In genomic region chr12:6188954-6189353, GRCh38 we compare ENCODE assay signal across 17 cellular contexts. TPM values are rescaled to one million over a fixed set of nuclear protein-coding genes. Genes with fewer than 3 reads are reported as not detected.
A peak's percentile ranks its signal among the peaks of the same experiment; 100 is the strongest.
DNase-seq lines count a peak whose midpoint lies in the region; ATAC-seq and TF ChIP-seq lines count a peak whose summit lies in the region.
"Had no signal": no experiment of that assay in that cellular context is flagged by ENCODE, and none has a peak within 500 bp of the region (broad histone marks: within the 10 kb centered on the region; RNA-seq: fewer than 3 reads in every experiment).

No MANE protein-coding gene starts in this region.

- H3K27ac ChIP-seq in OCI-LY7 (ENCODE audit: low read depth, low read length, poor library complexity, severe bottlenecking): no peak overlapping the region
- H3K27ac ChIP-seq in naive thymus-derived CD4-positive, alpha-beta T cell (ENCODE audit: low read depth, low read length): no peak overlapping the region

- H3K4me3 ChIP-seq in OCI-LY7 (ENCODE audit: low read depth, low read length, poor library complexity, severe bottlenecking): no peak overlapping the region
- H3K4me3 ChIP-seq in naive thymus-derived CD4-positive, alpha-beta T cell (ENCODE audit: low read length): no peak overlapping the region

- H3K36me3 Mint-ChIP-seq in CD14-positive monocyte: peaks cover 0 to 3% of the 10 kb centered on the region in 2 donors
- H3K36me3 Mint-ChIP-seq in memory B cell: no peaks in the 10 kb centered on the region
- no peaks in the 10 kb centered on the region for H3K36me3 Mint-ChIP-seq in stimulated activated memory B cell treated with anti-CD40 and anti-IgM and Interleukin-4, amounts not matched to agents 10 μg/mL and 1 μg/mL and 100 μg/mL, for 72 hours
- H3K36me3 Mint-ChIP-seq in naive thymus-derived CD4-positive, alpha-beta T cell: no peaks in the 10 kb centered on the region
- H3K36me3 Mint-ChIP-seq in T-helper 17 cell (ENCODE audit: low read depth): no peaks in the 10 kb centered on the region

- H3K4me2 ChIP-seq in OCI-LY7 (ENCODE audit: low read length): peak overlapping the region; percentile 59

- ATAC-seq in memory B cell (ENCODE audit: low read depth): peak; percentile 71
- peak; percentile 60 for ATAC-seq in stimulated activated memory B cell treated with anti-CD40 and anti-IgM and Interleukin-4, amounts not matched to agents 10 μg/mL and 1 μg/mL and 100 μg/mL, for 72 hours
- no peak for ATAC-seq in naive thymus-derived CD4-positive, alpha-beta T cell
- ATAC-seq in T-helper 17 cell: no peak
- no peak for ATAC-seq in esophagus mucosa
- ATAC-seq: HepG2, PC-3 had no signal

- H3K4me1 ChIP-seq in OCI-LY7 (ENCODE audit: insufficient read depth, low read length, poor library complexity, severe bottlenecking): peaks cover 24% of the 10 kb centered on the region
- no peaks in the 10 kb centered on the region for H3K4me1 ChIP-seq in naive thymus-derived CD4-positive, alpha-beta T cell (ENCODE audit: control insufficient read depth in 2 of 2, insufficient read depth in 2 of 2, low read length in 2 of 2)

- no peaks in the 10 kb centered on the region for H3K9me3 ChIP-seq in OCI-LY7 (ENCODE audit: low read length)
- no peaks in the 10 kb centered on the region for H3K9me3 ChIP-seq in naive thymus-derived CD4-positive, alpha-beta T cell (ENCODE audit: control insufficient read depth in 2 of 3, low read length in 3 of 3)
- no peaks in the 10 kb centered on the region for H3K9me3 ChIP-seq in T-helper 17 cell (ENCODE audit: control insufficient read depth, low read length, poor library complexity, severe bottlenecking)

- H3K27me3 Mint-ChIP-seq in CD14-positive monocyte (ENCODE audit: low read depth in 3 of 3) (peaks cover 20 to 34% (median 34%) of the 10 kb centered on the region in 3 donors), memory B cell (peaks cover 28% of the 10 kb centered on the region), T-helper 17 cell (peaks cover 69% of the 10 kb centered on the region)
- H3K27me3 Mint-ChIP-seq in stimulated activated memory B cell treated with anti-CD40 and anti-IgM and Interleukin-4, amounts not matched to agents 10 μg/mL and 1 μg/mL and 100 μg/mL, for 72 hours: peaks cover 73% of the 10 kb centered on the region
- peaks cover 9 to 30% (median 19%) of the 10 kb centered on the region in 5 donors for H3K27me3 Mint-ChIP-seq in naive thymus-derived CD4-positive, alpha-beta T cell

- H3K79me2 ChIP-seq in OCI-LY7 (ENCODE audit: insufficient read depth, low read depth, low read length): no peaks in the 10 kb centered on the region

- POLR2A ChIA-PET in OCI-LY7 (lab: Charles Lee): interaction anchor here (0.6 to 0.9 kb wide), 3 partner anchors 11 to 116 kb away, joined by 3 to 4 read pairs (median 3); no protein-coding TSS in a partner anchor
- POLR2A ChIA-PET in naive thymus-derived CD4-positive, alpha-beta T cell (lab: Charles Lee): interaction anchor here (0.5 kb wide), 1 partner anchor 121 kb away, joined by 4 read pairs; no protein-coding TSS in a partner anchor

- intact Hi-C loops in CD14-positive monocyte (cut with micrococcal nuclease) (no loop called here), OCI-LY7 (cut with micrococcal nuclease; ENCODE audit: unreplicated experiment) (no loop called here)
- intact Hi-C loops in naive thymus-derived CD4-positive, alpha-beta T cell (cut with micrococcal nuclease): no loop called here

- DNase-seq in CD14-positive monocyte (ENCODE audit: low spot score) (peak; percentile 22), OCI-LY7 (ENCODE audit: low spot score) (peak; percentile 46), memory B cell (ENCODE audit: low spot score in 2 of 2) (no peak), T-helper 17 cell (no peak)
- DNase-seq in naive thymus-derived CD4-positive, alpha-beta T cell: no peak
- no peak for DNase-seq in stimulated activated CD8-positive, alpha-beta memory T cell treated with anti-CD3 and anti-CD28 coated beads, Interleukin-4, amount 100 ng/mL, for 48 hours
- DNase-seq: AML-193; CD8-positive, alpha-beta memory T cell; DMS 273 treated with DMSO at 0.1 percent for 48 hours; H7; NCI-H2029; NCI-H226; NCI-H526 treated with DMSO at 0.1 percent for 48 hours; PC-3 had no signal

- H2AFZ ChIP-seq in OCI-LY7 (ENCODE audit: low read length): no peak overlapping the region

- H3K4me3 Mint-ChIP-seq in CD14-positive monocyte (peak overlapping the region in 1 of 2 donors; percentile 44), memory B cell (no peak overlapping the region), T-helper 17 cell (no peak overlapping the region)
- H3K4me3 Mint-ChIP-seq in stimulated activated memory B cell treated with anti-CD40 and anti-IgM and Interleukin-4, amounts not matched to agents 10 μg/mL and 1 μg/mL and 100 μg/mL, for 72 hours: no peak overlapping the region
- no peak overlapping the region for H3K4me3 Mint-ChIP-seq in naive thymus-derived CD4-positive, alpha-beta T cell

- H3K9me3 Mint-ChIP-seq in CD14-positive monocyte: peaks cover 0 to 5% (median 0%) of the 10 kb centered on the region in 7 donors
- H3K9me3 Mint-ChIP-seq in memory B cell: no peaks in the 10 kb centered on the region
- H3K9me3 Mint-ChIP-seq in stimulated activated memory B cell treated with anti-CD40 and anti-IgM and Interleukin-4, amounts not matched to agents 10 μg/mL and 1 μg/mL and 100 μg/mL, for 72 hours: no peaks in the 10 kb centered on the region
- H3K9me3 Mint-ChIP-seq in naive thymus-derived CD4-positive, alpha-beta T cell: no peaks in the 10 kb centered on the region
- H3K9me3 Mint-ChIP-seq: CD8-positive, alpha-beta memory T cell had no signal

- H3K36me3 ChIP-seq in OCI-LY7 (ENCODE audit: insufficient read depth, low read length): no peaks in the 10 kb centered on the region
- no peaks in the 10 kb centered on the region for H3K36me3 ChIP-seq in naive thymus-derived CD4-positive, alpha-beta T cell (ENCODE audit: control insufficient read depth in 2 of 3, insufficient read depth in 3 of 3, low read length in 3 of 3)

- CTCF ChIA-PET in OCI-LY7 (lab: Charles Lee; ENCODE audit: unreplicated experiment): no interaction called here
- CTCF ChIA-PET in naive thymus-derived CD4-positive, alpha-beta T cell (lab: Charles Lee): no interaction called here

- no peaks in the 10 kb centered on the region for H3K9me2 ChIP-seq in OCI-LY7 (ENCODE audit: insufficient read depth, low read length)

- H3K27me3 ChIP-seq in naive thymus-derived CD4-positive, alpha-beta T cell (ENCODE audit: control insufficient read depth in 2 of 2, insufficient read depth in 2 of 2, low read length in 2 of 2): no peaks in the 10 kb centered on the region

- H3K27ac Mint-ChIP-seq in CD14-positive monocyte: peak overlapping the region in 1 of 7 donors; percentile 23
- no peak overlapping the region for H3K27ac Mint-ChIP-seq in memory B cell
- H3K27ac Mint-ChIP-seq in stimulated activated memory B cell treated with anti-CD40 and anti-IgM and Interleukin-4, amounts not matched to agents 10 μg/mL and 1 μg/mL and 100 μg/mL, for 72 hours: no peak overlapping the region
- H3K27ac Mint-ChIP-seq in naive thymus-derived CD4-positive, alpha-beta T cell: no peak overlapping the region
- no peak overlapping the region for H3K27ac Mint-ChIP-seq in T-helper 17 cell

- TF ChIP-seq CTCF in CD14-positive monocyte (IDR thresholded peaks at IDR 0.05) (no peak), OCI-LY7 (conservative IDR thresholded peaks at IDR 0.05; ENCODE audit: low read length) (no peak)

- no TSS peak for BruUV-seq in OCI-LY7 (replicated peaks; lab: Mats Ljungman, UMichigan)

- peaks cover 30% of the 10 kb centered on the region for H3K4me1 Mint-ChIP-seq in CD14-positive monocyte
- peaks cover 13% of the 10 kb centered on the region for H3K4me1 Mint-ChIP-seq in memory B cell
- peaks cover 30% of the 10 kb centered on the region for H3K4me1 Mint-ChIP-seq in stimulated activated memory B cell treated with anti-CD40 and anti-IgM and Interleukin-4, amounts not matched to agents 10 μg/mL and 1 μg/mL and 100 μg/mL, for 72 hours
- H3K4me1 Mint-ChIP-seq in naive thymus-derived CD4-positive, alpha-beta T cell: peaks cover 0 to 18% (median 12%) of the 10 kb centered on the region in 7 donors
- peaks cover 11% of the 10 kb centered on the region for H3K4me1 Mint-ChIP-seq in T-helper 17 cell

- H4K20me1 ChIP-seq in OCI-LY7 (ENCODE audit: insufficient read depth, low read length): no peaks in the 10 kb centered on the region

RNA-seq across cellular contexts. Expression of gene CD9, which starts 11.2 kb away (rescaled TPM):
- polyA plus RNA-seq in CD14-positive monocyte: 100 to 1,000 TPM in 1 of 2 donors, 1 to 10 TPM in 1; 7.7 to 323 TPM
- total RNA-seq in OCI-LY7 (2014; rRNA removed; shearing (Covaris generic)): not detected in 2 replicates
- total RNA-seq in OCI-LY7 (2022): not detected in 2 replicates
- 10 to 100 TPM in 1 of 5 experiments, 1 to 10 TPM in 4; 3.8 to 19.3 (median 7.5) TPM for total RNA-seq in naive thymus-derived CD4-positive, alpha-beta T cell
- polyA plus RNA-seq in naive thymus-derived CD4-positive, alpha-beta T cell: 10 to 100 TPM; 12.0 to 15.5 TPM
- 10 to 100 TPM in 1 of 2 donors, 1 to 10 TPM in 1; 2.4 to 28.0 TPM for total RNA-seq in T-helper 17 cell
- 597 TPM for total RNA-seq in esophagus mucosa

Comparison
In these comparisons a context has a peak if more than half of its experiments do, and no peak if none do; other contexts are left out.
1. DNase-seq: peak in CD14-positive monocyte (single experiment) and OCI-LY7 (single experiment); none in memory B cell (0 of 2), naive thymus-derived CD4-positive, alpha-beta T cell (0 of 9), T-helper 17 cell (0 of 3) and stimulated activated CD8-positive, alpha-beta memory T cell treated with anti-CD3 and anti-CD28 coated beads, Interleukin-4, amount 100 ng/mL, for 48 hours (single experiment).
2. ATAC-seq: peak in memory B cell (single experiment) and stimulated activated memory B cell treated with anti-CD40 and anti-IgM and Interleukin-4, amounts not matched to agents 10 μg/mL and 1 μg/mL and 100 μg/mL, for 72 hours (single experiment); none in naive thymus-derived CD4-positive, alpha-beta T cell (single experiment), T-helper 17 cell (single experiment) and esophagus mucosa (single experiment).
3. RNA of gene CD9, which starts 11.2 kb away (total RNA-seq): 597 TPM in esophagus mucosa (single experiment); 2.4 to 28.0 TPM in T-helper 17 cell, 3.8 to 19.3 TPM in naive thymus-derived CD4-positive, alpha-beta T cell and not detected in OCI-LY7; every median in the first group is over 10 times any median in the second.